Comparison of ENCODE assay signal across 1 cellular context in genomic region chr18:54810662-54811061, GRCh38. TPM values are rescaled to one million over a fixed set of nuclear protein-coding genes. Genes with fewer than 3 reads are reported as not detected.
"Had no signal": no experiment of that assay in that cellular context is flagged by ENCODE, and none has a peak within 500 bp of the region (broad histone marks: within the 10 kb centered on the region; RNA-seq: fewer than 3 reads in every experiment).

No MANE protein-coding gene starts in this region.

RNA-seq across cellular contexts. Expression of gene RAB27B, which starts 17.6 kb away (rescaled TPM):
- polyA plus RNA-seq: endothelial cell of umbilical vein had no signal
